In the genomic region with DNA sequence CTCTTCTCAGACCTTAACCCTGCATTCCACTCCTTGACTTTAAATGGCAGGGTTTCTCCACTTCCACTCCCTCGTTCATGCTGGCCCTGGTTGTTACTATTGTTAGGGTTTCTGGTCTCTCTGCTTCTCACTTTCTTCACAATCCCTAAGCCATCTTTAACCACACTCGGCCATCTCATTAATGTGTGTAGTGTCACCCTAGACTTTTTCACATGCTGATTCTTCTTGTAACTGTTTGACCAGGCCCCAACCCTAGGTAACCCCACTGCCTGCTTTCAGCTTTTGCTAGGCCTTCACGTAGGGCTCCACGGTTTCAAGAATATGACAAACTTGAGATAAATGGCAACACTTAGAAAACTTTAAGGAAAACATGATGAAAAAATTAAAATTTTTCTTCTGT, we compare ENCODE assay signal across 16 cellular contexts.
DNase-seq lines count a peak whose midpoint lies in the region; ATAC-seq and TF ChIP-seq lines count a peak whose summit lies in the region.
"Had no signal": no experiment of that assay in that cellular context is flagged by ENCODE, and none has a peak within 500 bp of the region (broad histone marks: within the 10 kb centered on the region; RNA-seq: fewer than 3 reads in every experiment).

No MANE protein-coding gene starts in this region.

- ATAC-seq in GM18517 (IDR thresholded peaks at IDR 0.05; ENCODE audit: unreplicated experiment) (peak; percentile 49), GM18909 (IDR thresholded peaks at IDR 0.05; ENCODE audit: poor library complexity, unreplicated experiment) (peak; percentile 70), HG02870 (IDR thresholded peaks at IDR 0.05; ENCODE audit: unreplicated experiment) (peak; percentile 49)
- no peak for ATAC-seq in activated CD8-positive, alpha-beta T cell treated with anti-CD3 and anti-CD28 coated beads for 36 hours
- ATAC-seq: GM12878 had no signal

- no peaks in the 10 kb centered on the region for H3K4me1 Mint-ChIP-seq in activated CD8-positive, alpha-beta T cell treated with anti-CD3 and anti-CD28 coated beads for 36 hours (ENCODE audit: low read depth)
- H3K4me1 Mint-ChIP-seq: CD4-positive, alpha-beta memory T cell had no signal

- DNase-seq in MV-4-11 (lab: John Stamatoyannopoulos, UW) = peak; percentile 80
- DNase-seq in cerebellar nuclear complex (lab: John Stamatoyannopoulos, UW) = no peak
- DNase-seq in NCI-H1436 (lab: John Stamatoyannopoulos, UW) = no peak
- DNase-seq in activated CD8-positive, alpha-beta T cell treated with anti-CD3 and anti-CD28 coated beads for 36 hours = no peak
- DNase-seq in hepatic stellate cell (ENCODE audit: low spot score) = no peak
- DNase-seq: ACHN; CD4-positive, alpha-beta memory T cell; DMS79; HCEC 1CT; HFFc6; IMR-90; KG1 had no signal

- POLR2A ChIA-PET in activated CD8-positive, alpha-beta T cell treated with anti-CD3 and anti-CD28 coated beads for 36 hours (lab: Charles Lee) = no interaction called here

- H3K36me3 Mint-ChIP-seq in activated CD8-positive, alpha-beta T cell treated with anti-CD3 and anti-CD28 coated beads for 36 hours (ENCODE audit: low read depth) = no peaks in the 10 kb centered on the region
- H3K36me3 Mint-ChIP-seq: CD4-positive, alpha-beta memory T cell had no signal

- no peak overlapping the region for H3K27ac Mint-ChIP-seq in activated CD8-positive, alpha-beta T cell treated with anti-CD3 and anti-CD28 coated beads for 36 hours
- H3K27ac Mint-ChIP-seq: CD4-positive, alpha-beta memory T cell; HFFc6 had no signal

- intact Hi-C loops in activated CD8-positive, alpha-beta T cell treated with anti-CD3 and anti-CD28 coated beads for 36 hours (cut with micrococcal nuclease) = no loop called here

- CTCF ChIA-PET in activated CD8-positive, alpha-beta T cell treated with anti-CD3 and anti-CD28 coated beads for 36 hours (lab: Charles Lee) = no interaction called here

- no peaks in the 10 kb centered on the region for H3K9me3 Mint-ChIP-seq in activated CD8-positive, alpha-beta T cell treated with anti-CD3 and anti-CD28 coated beads for 36 hours
- H3K9me3 Mint-ChIP-seq: CD4-positive, alpha-beta memory T cell; HFFc6 had no signal

- H3K27me3 Mint-ChIP-seq in activated CD8-positive, alpha-beta T cell treated with anti-CD3 and anti-CD28 coated beads for 36 hours = peaks cover 3% of the 10 kb centered on the region
- H3K27me3 Mint-ChIP-seq: CD4-positive, alpha-beta memory T cell had no signal

- H3K4me3 Mint-ChIP-seq in activated CD8-positive, alpha-beta T cell treated with anti-CD3 and anti-CD28 coated beads for 36 hours = no peak overlapping the region
- H3K4me3 Mint-ChIP-seq: CD4-positive, alpha-beta memory T cell; HFFc6 had no signal

- no peak for TF ChIP-seq CTCF in activated CD8-positive, alpha-beta T cell treated with anti-CD3 and anti-CD28 coated beads for 36 hours (IDR thresholded peaks at IDR 0.05)
